In genomic region chr10:97255512-97256293, GRCh38 we compare ENCODE assay signal across 26 cellular contexts. TPM values are rescaled to one million over a fixed set of nuclear protein-coding genes. Genes with fewer than 3 reads are reported as not detected.
DNase-seq lines count a peak whose midpoint lies in the region; ATAC-seq and TF ChIP-seq lines count a peak whose summit lies in the region.
"Had no signal": no experiment of that assay in that cellular context is flagged by ENCODE, and none has a peak within 500 bp of the region (broad histone marks: within the 10 kb centered on the region; RNA-seq: fewer than 3 reads in every experiment).

No MANE protein-coding gene starts in this region.

- no peak overlapping the region for H2AFZ ChIP-seq in GM23338

- no peak for TF ChIP-seq CTCF in GM23338 (conservative IDR thresholded peaks at IDR 0.05; ENCODE audit: low read depth in 2 of 2)

- ATAC-seq in GM23338, result no peak
- no peak for ATAC-seq in effector memory CD8-positive, alpha-beta T cell (replicated peaks)
- peak; percentile 94 to 97 for ATAC-seq in stimulated activated naive B cell treated with anti-CD40 and anti-IgM and Interleukin-4, amounts not matched to agents 10 μg/mL and 1 μg/mL and 100 μg/mL, for 72 hours (replicated peaks)
- no peak for ATAC-seq in sciatic nerve
- no peak for ATAC-seq in HG02678 (IDR thresholded peaks at IDR 0.05; ENCODE audit: unreplicated experiment)
- ATAC-seq: activated T-helper 17 cell treated with anti-CD3 and anti-CD28 coated beads, Interleukin-2, amount 50 U/mL, for 72 hours; K562; left lobe of liver; psoas muscle had no signal

- H3K4me1 Mint-ChIP-seq in activated T-cell treated with anti-CD3 and anti-CD28 coated beads, Interleukin-2, amount 50 U/mL, for 24 hours (ENCODE audit: low read depth), result peaks cover 6% of the 10 kb centered on the region
- H3K4me1 Mint-ChIP-seq in GM23338, result no peaks in the 10 kb centered on the region
- H3K4me1 Mint-ChIP-seq in effector memory CD8-positive, alpha-beta T cell (ENCODE audit: low read depth in 2 of 2), result no peaks in the 10 kb centered on the region
- H3K4me1 Mint-ChIP-seq in stimulated activated naive B cell treated with anti-CD40 and anti-IgM and Interleukin-4, amounts not matched to agents 10 μg/mL and 1 μg/mL and 100 μg/mL, for 72 hours, result peaks cover 11 to 35% of the 10 kb centered on the region in 2 donors
- H3K4me1 Mint-ChIP-seq: activated T-helper 17 cell treated with anti-CD3 and anti-CD28 coated beads, Interleukin-2, amount 50 U/mL, for 72 hours; CD8-positive, alpha-beta memory T cell had no signal

- H3K9me2 ChIP-seq in GM23338 (ENCODE audit: insufficient read depth), result 0 out of 2 replicates have a peak, but pooled peaks cover 4% of the 10 kb centered on the region

- no peaks in the 10 kb centered on the region for H3K27me3 ChIP-seq in GM23338 (ENCODE audit: insufficient read depth)
- H3K27me3 ChIP-seq: esophagus muscularis mucosa, testis had no signal

- H3K27me3 Mint-ChIP-seq in activated T-cell treated with anti-CD3 and anti-CD28 coated beads, Interleukin-2, amount 50 U/mL, for 24 hours, result no peaks in the 10 kb centered on the region
- H3K27me3 Mint-ChIP-seq in GM23338 (ENCODE audit: insufficient read depth, low read depth, poor library complexity), result peaks cover 3% of the 10 kb centered on the region
- no peaks in the 10 kb centered on the region for H3K27me3 Mint-ChIP-seq in effector memory CD8-positive, alpha-beta T cell
- H3K27me3 Mint-ChIP-seq in stimulated activated naive B cell treated with anti-CD40 and anti-IgM and Interleukin-4, amounts not matched to agents 10 μg/mL and 1 μg/mL and 100 μg/mL, for 72 hours, result no peaks in the 10 kb centered on the region
- H3K27me3 Mint-ChIP-seq: activated T-helper 17 cell treated with anti-CD3 and anti-CD28 coated beads, Interleukin-2, amount 50 U/mL, for 72 hours; CD8-positive, alpha-beta memory T cell had no signal

- H3K9me3 Mint-ChIP-seq in activated T-cell treated with anti-CD3 and anti-CD28 coated beads, Interleukin-2, amount 50 U/mL, for 24 hours, result no peaks in the 10 kb centered on the region
- H3K9me3 Mint-ChIP-seq in GM23338, result peaks cover 2% of the 10 kb centered on the region; the same call in 1 of the 3 replicates
- H3K9me3 Mint-ChIP-seq in effector memory CD8-positive, alpha-beta T cell, result no peaks in the 10 kb centered on the region
- no peaks in the 10 kb centered on the region for H3K9me3 Mint-ChIP-seq in stimulated activated naive B cell treated with anti-CD40 and anti-IgM and Interleukin-4, amounts not matched to agents 10 μg/mL and 1 μg/mL and 100 μg/mL, for 72 hours
- H3K9me3 Mint-ChIP-seq: activated T-helper 17 cell treated with anti-CD3 and anti-CD28 coated beads, Interleukin-2, amount 50 U/mL, for 72 hours; CD8-positive, alpha-beta memory T cell had no signal

- H3K4me3 ChIP-seq in GM23338, result no peak overlapping the region
- H3K4me3 ChIP-seq: esophagus muscularis mucosa, K562, psoas muscle, testis had no signal

- no peak overlapping the region for H3K4me2 ChIP-seq in GM23338

- H3K36me3 Mint-ChIP-seq in activated T-cell treated with anti-CD3 and anti-CD28 coated beads, Interleukin-2, amount 50 U/mL, for 24 hours (ENCODE audit: low read depth), result peaks cover 58% of the 10 kb centered on the region
- H3K36me3 Mint-ChIP-seq in GM23338 (ENCODE audit: low read depth), result peaks cover 37% of the 10 kb centered on the region
- H3K36me3 Mint-ChIP-seq in effector memory CD8-positive, alpha-beta T cell (ENCODE audit: insufficient read depth), result peaks cover 37% of the 10 kb centered on the region
- peaks cover 35 to 41% of the 10 kb centered on the region in 2 donors for H3K36me3 Mint-ChIP-seq in stimulated activated naive B cell treated with anti-CD40 and anti-IgM and Interleukin-4, amounts not matched to agents 10 μg/mL and 1 μg/mL and 100 μg/mL, for 72 hours

- peak overlapping the region; percentile 52; the same call in 1 of the 2 replicates for H3K27ac ChIP-seq in GM23338 (ENCODE audit: low read depth)
- H3K27ac ChIP-seq: esophagus muscularis mucosa, psoas muscle had no signal

- H3F3A ChIP-seq in GM23338 (replicated peaks; ENCODE audit: low read depth), result 0 out of 2 replicates have a peak, but pooled peaks cover 5% of the 10 kb centered on the region

- H4K20me1 ChIP-seq in GM23338 (replicated peaks; ENCODE audit: insufficient read depth), result no peaks in the 10 kb centered on the region

- no peaks in the 10 kb centered on the region for H3K4me1 ChIP-seq in GM23338 (ENCODE audit: insufficient read depth)
- H3K4me1 ChIP-seq: esophagus muscularis mucosa, psoas muscle had no signal

- H3K4me3 Mint-ChIP-seq in activated T-cell treated with anti-CD3 and anti-CD28 coated beads, Interleukin-2, amount 50 U/mL, for 24 hours, result no peak overlapping the region
- H3K4me3 Mint-ChIP-seq in GM23338, result no peak overlapping the region
- no peak overlapping the region for H3K4me3 Mint-ChIP-seq in effector memory CD8-positive, alpha-beta T cell
- H3K4me3 Mint-ChIP-seq in stimulated activated naive B cell treated with anti-CD40 and anti-IgM and Interleukin-4, amounts not matched to agents 10 μg/mL and 1 μg/mL and 100 μg/mL, for 72 hours, result peak overlapping the region in 1 of 2 donors; percentile 60
- H3K4me3 Mint-ChIP-seq: activated T-helper 17 cell treated with anti-CD3 and anti-CD28 coated beads, Interleukin-2, amount 50 U/mL, for 72 hours; CD8-positive, alpha-beta memory T cell had no signal

- DNase-seq in activated T-cell treated with anti-CD3 and anti-CD28 coated beads, Interleukin-2, amount 50 U/mL, for 24 hours, result no peak
- no peak for DNase-seq in activated T-cell treated with anti-CD3 and anti-CD28 coated beads for 4 hours
- no peak for DNase-seq in GM23338 (ENCODE audit: low spot score)
- no peak for DNase-seq in effector memory CD8-positive, alpha-beta T cell
- DNase-seq in stimulated activated naive B cell treated with anti-CD40 and anti-IgM and Interleukin-4, amounts not matched to agents 10 μg/mL and 1 μg/mL and 100 μg/mL, for 72 hours, result no peak
- no peak for DNase-seq in sciatic nerve (ENCODE audit: low spot score)
- DNase-seq: activated CD8-positive, alpha-beta memory T cell treated with anti-CD3 and anti-CD28 coated beads, Interleukin-2, amount 50 U/mL, for 4 hours; AML-193; caudate nucleus; CD8-positive, alpha-beta memory T cell; EL; foreskin fibroblast; GOT3; mesendoderm; NCI-H1048; NCI-H2107; psoas muscle; SIG-M5; stimulated activated CD4-positive, alpha-beta T cell treated with anti-CD3 and anti-CD28 coated beads, Interleukin-4, amount 100 ng/mL, for 24 hours; SW 1271; testis had no signal

- peaks cover 13% of the 10 kb centered on the region; the same call in 1 of the 2 replicates for H3K36me3 ChIP-seq in GM23338 (ENCODE audit: insufficient read depth)

- H3K27ac Mint-ChIP-seq in activated T-cell treated with anti-CD3 and anti-CD28 coated beads, Interleukin-2, amount 50 U/mL, for 24 hours, result peak overlapping the region; percentile 69
- no peak overlapping the region for H3K27ac Mint-ChIP-seq in GM23338
- peak overlapping the region; percentile 50 to 61 for H3K27ac Mint-ChIP-seq in effector memory CD8-positive, alpha-beta T cell
- peak overlapping the region; percentile 67 for H3K27ac Mint-ChIP-seq in stimulated activated naive B cell treated with anti-CD40 and anti-IgM and Interleukin-4, amounts not matched to agents 10 μg/mL and 1 μg/mL and 100 μg/mL, for 72 hours
- H3K27ac Mint-ChIP-seq: activated T-helper 17 cell treated with anti-CD3 and anti-CD28 coated beads, Interleukin-2, amount 50 U/mL, for 72 hours had no signal

- intact Hi-C loops in sciatic nerve (cut with DNase I), result no loop called here

- H3K79me2 ChIP-seq in GM23338 (replicated peaks; ENCODE audit: insufficient read depth), result 0 out of 2 replicates have a peak, but pooled peaks cover 2% of the 10 kb centered on the region

TF ChIP-seq in GM23338, 12 proteins besides CTCF, POLR2A, EP300 and RAD21 (continues in another document):
- TF ChIP-seq POLR2AphosphoS5 (IDR thresholded peaks at IDR 0.05; ENCODE audit: low read depth) (no peak), ETS1 (IDR thresholded peaks at IDR 0.05) (no peak), REST (IDR thresholded peaks at IDR 0.05; ENCODE audit: unreplicated experiment) (no peak), ZNF114 (CRISPR knock-in tag; IDR thresholded peaks at IDR 0.05) (no peak), NANOG (IDR thresholded peaks at IDR 0.05; ENCODE audit: borderline replicate concordance) (no peak), ZNF331 (CRISPR knock-in tag; IDR thresholded peaks at IDR 0.05; ENCODE audit: low read depth) (no peak)

RNA-seq across cellular contexts. Expression of gene ARHGAP19, which starts 36.7 kb away (rescaled TPM):
- total RNA-seq in GM23338 (2014; rRNA removed; shearing (Covaris generic)), result 35.9 and 38.8 TPM in 2 replicates
- polyA plus RNA-seq in GM23338 (2016; fragmentation: Nextera tagmentation; extraction: Ambion mirVana), result 7.6 and 11.5 TPM in 2 replicates
- total RNA-seq in sciatic nerve, result 138 TPM

Comparison
In these comparisons a context has a peak if more than half of its experiments do, and no peak if none do; other contexts are left out.
1. ATAC-seq: peak in stimulated activated naive B cell treated with anti-CD40 and anti-IgM and Interleukin-4, amounts not matched to agents 10 μg/mL and 1 μg/mL and 100 μg/mL, for 72 hours (2 of 2); none in GM23338 (single experiment), effector memory CD8-positive, alpha-beta T cell (single experiment), sciatic nerve (single experiment) and HG02678 (single experiment).